ENCODE assay signal across 21 cellular contexts in genomic region chr10:128377988-128378387, GRCh38.
DNase-seq lines count a peak whose midpoint lies in the region; ATAC-seq, FAIRE-seq and TF ChIP-seq lines count a peak whose summit lies in the region.
"Had no signal": no experiment of that assay in that cellular context is flagged by ENCODE, and none has a peak within 500 bp of the region (broad histone marks: within the 10 kb centered on the region; RNA-seq: fewer than 3 reads in every experiment).

No MANE protein-coding gene starts in this region.

- peak; percentile 38 to 55 for ATAC-seq in left cardiac atrium
- no peak; the same call in 2 of the 3 replicates for ATAC-seq in HepG2
- peak; percentile 59 to 97 (median 96) for ATAC-seq in psoas muscle
- ATAC-seq: GM12878 had no signal

- no peaks in the 10 kb centered on the region for H4K20me1 ChIP-seq in HepG2 (ENCODE audit: insufficient read depth, low read length)

- no peak overlapping the region for H2AFZ ChIP-seq in HepG2 (ENCODE audit: low read length)

- no peak for TF ChIP-seq CTCF in left ventricle myocardium inferior (IDR thresholded peaks at IDR 0.05; ENCODE audit: borderline replicate concordance)
- no peak for TF ChIP-seq CTCF in HepG2 (CRISPR knock-in tag; IDR thresholded peaks at IDR 0.05)
- TF ChIP-seq CTCF in psoas muscle (IDR thresholded peaks at IDR 0.05) = no peak

- 0% methylated on average over 3 of the region's 3 CpGs for WGBS in HepG2 (ENCODE audit: low lambda C conversion rate)
- 17 to 34% (median 18%) methylated on average over 3 of the region's 3 CpGs for WGBS in psoas muscle, 3 donors

- no peak for FAIRE-seq in HepG2 (lab: Jason Lieb, UNC)
- FAIRE-seq: A204.1, GM12878, H1, HTR-8/SVneo had no signal

- TF ChIP-seq POLR2A in HepG2 (IDR thresholded peaks at IDR 0.05; ENCODE audit: insufficient read depth in 1 of 2, low read depth in 2 of 2, low read length in 2 of 2) = no peak

- H3K27ac ChIP-seq in left ventricle myocardium inferior (replicated peaks) (no peak overlapping the region), HepG2 (ENCODE audit: extremely low read length, insufficient read depth, low read length) (no peak overlapping the region), psoas muscle (peak overlapping the region; percentile 73)

- intact Hi-C loops in left cardiac atrium (cut with DNase I) = loop anchor here in 1 of 2 donors (5.0 kb wide), 1 partner anchor 56 kb away; no protein-coding TSS in a partner anchor
- intact Hi-C loops in left ventricle myocardium inferior (cut with micrococcal nuclease) = no loop called here
- intact Hi-C loops in HepG2 (cut with micrococcal nuclease; ENCODE audit: unreplicated experiment) = no loop called here
- intact Hi-C loops in psoas muscle (cut with DNase I) = no loop called here

- H3K4me2 ChIP-seq in HepG2 (ENCODE audit: low read depth, low read length) = no peak overlapping the region

- in situ Hi-C loops in HepG2 (cut with HindIII; ENCODE audit: extremely low pct_ligation_motif_present, low pct_unique_long_range_greater_than_20kb) = no loop called here

- H3K27me3 ChIP-seq in left ventricle myocardium inferior (ENCODE audit: low read depth) (peaks cover 73% of the 10 kb centered on the region), HepG2 (ENCODE audit: control insufficient read depth in 1 of 2, insufficient read depth in 2 of 2, low read length in 2 of 2) (peaks cover 0 to 12% of the 10 kb centered on the region in 2 experiments; a peak in 1 of 5 replicates), psoas muscle (ENCODE audit: insufficient read depth in 3 of 3, low read length in 2 of 3) (no peaks in the 10 kb centered on the region)
- H3K27me3 ChIP-seq: BE2C had no signal

- BruUV-seq in HepG2 (replicated peaks; lab: Mats Ljungman, UMichigan) = no TSS peak

- no peak for TF ChIP-seq EP300 in HepG2 (IDR thresholded peaks at IDR 0.05; ENCODE audit: low read depth in 2 of 2, low read length in 2 of 2)
- no peak for TF ChIP-seq EP300 in HepG2 (CRISPR knock-in tag; IDR thresholded peaks at IDR 0.05; ENCODE audit: borderline replicate concordance)

- no peaks in the 10 kb centered on the region for H3K36me3 ChIP-seq in left ventricle myocardium inferior
- H3K36me3 ChIP-seq in HepG2 (replicated peaks in 1 of 2; ENCODE audit: control insufficient read depth in 1 of 2, insufficient read depth in 2 of 2, low read length in 2 of 2) = no peaks in the 10 kb centered on the region
- no peaks in the 10 kb centered on the region for H3K36me3 ChIP-seq in psoas muscle (ENCODE audit: insufficient read depth in 1 of 2, low read depth in 1 of 2)
- H3K36me3 ChIP-seq: BE2C had no signal

- no peak overlapping the region for H3K4me3 ChIP-seq in left ventricle myocardium inferior
- no peak overlapping the region for H3K4me3 ChIP-seq in HepG2 (replicated peaks in 1 of 3; ENCODE audit: insufficient read depth in 1 of 3, low read depth in 2 of 3, low read length in 3 of 3)
- no peak overlapping the region for H3K4me3 ChIP-seq in psoas muscle
- H3K4me3 ChIP-seq: GM12878 had no signal

- TF ChIP-seq RAD21 in HepG2 (CRISPR knock-in tag; IDR thresholded peaks at IDR 0.05) = no peak

- CTCF ChIA-PET in HepG2 (lab: Yijun Ruan, JAX; ENCODE audit: low intra/inter-chr PET ratio, low total read pairs) = no interaction called here

- H3K9ac ChIP-seq in HepG2 (ENCODE audit: insufficient read depth, low read depth, low read length) = no peak overlapping the region

- no peaks in the 10 kb centered on the region for H3K4me1 ChIP-seq in left ventricle myocardium inferior
- no peaks in the 10 kb centered on the region for H3K4me1 ChIP-seq in HepG2 (ENCODE audit: insufficient read depth, low read length)
- peaks cover 16% of the 10 kb centered on the region for H3K4me1 ChIP-seq in psoas muscle
- H3K4me1 ChIP-seq: BE2C had no signal

- DNase-seq in left cardiac atrium = no peak
- no peak for DNase-seq in left ventricle myocardium inferior
- DNase-seq in HepG2 (ENCODE audit: low spot score) = peak; percentile 5
- no peak for DNase-seq in psoas muscle
- no peak for DNase-seq in KG1 (lab: John Stamatoyannopoulos, UW)
- no peak for DNase-seq in kidney tubule cell (ENCODE audit: low spot score)
- DNase-seq: ACHN; BE2C; C1 segment of cervical spinal cord; CD4-positive, CD25-positive, alpha-beta regulatory T cell; CD8-positive, alpha-beta memory T cell; COR-L47; DMS 273 treated with DMSO at 0.1 percent for 48 hours; DMS53; DND-41; EL; H9 had no signal

- H3K79me2 ChIP-seq in HepG2 (ENCODE audit: insufficient read depth, low read length) = no peaks in the 10 kb centered on the region

- POLR2A ChIA-PET in HepG2 (lab: Yijun Ruan, JAX) = no interaction called here

- H3K9me3 ChIP-seq in left ventricle myocardium inferior (replicated peaks) (no peaks in the 10 kb centered on the region), HepG2 (ENCODE audit: low read length) (no peaks in the 10 kb centered on the region), psoas muscle (no peaks in the 10 kb centered on the region)
- H3K9me3 ChIP-seq: BE2C had no signal

TF ChIP-seq in HepG2, 621 proteins besides CTCF, POLR2A, EP300 and RAD21:
- TF ChIP-seq HNF4A (CRISPR knock-in tag; IDR thresholded peaks at IDR 0.05) = peak; percentile 46; the same call in 1 of the 2 replicates
- no peak for TF ChIP-seq ZNF687 (CRISPR knock-in tag; IDR thresholded peaks at IDR 0.05)
